8 cellular contexts compared by ENCODE assay signal in genomic region chr1:39230261-39231190, GRCh38. TPM values are rescaled to one million over a fixed set of nuclear protein-coding genes. Genes with fewer than 3 reads are reported as not detected.
DNase-seq lines count a peak whose midpoint lies in the region; ATAC-seq and TF ChIP-seq lines count a peak whose summit lies in the region.

No MANE protein-coding gene starts in this region.

- peak overlapping the region; percentile 10; the same call in 1 of the 2 replicates for H3K4me2 ChIP-seq in OCI-LY1 (ENCODE audit: low read length)

- in situ Hi-C loops in G401 (cut with HindIII; ENCODE audit: low sequenced_read_pairs) = no loop called here

- TF ChIP-seq CTCF in OCI-LY1 (IDR thresholded peaks at IDR 0.05; ENCODE audit: low read length) = no peak
- TF ChIP-seq CTCF in breast epithelium (IDR thresholded peaks at IDR 0.05) = no peak

- DNase-seq in CD1c-positive myeloid dendritic cell (ENCODE audit: extremely low spot score) (peak; percentile 90), breast epithelium (ENCODE audit: low spot score in 2 of 2) (peak in 1 of 2 donors; percentile 48), midbrain (lab: John Stamatoyannopoulos, UW) (peak; percentile 19), G401 (ENCODE audit: low spot score) (no peak), COR-L47 (lab: John Stamatoyannopoulos, UW) (no peak), NCI-H510A (lab: John Stamatoyannopoulos, UW) (no peak)

- ATAC-seq in GM21723 (IDR thresholded peaks at IDR 0.05; ENCODE audit: unreplicated experiment) = peak; percentile 90

- no peaks in the 10 kb centered on the region for H3K27me3 ChIP-seq in OCI-LY1 (ENCODE audit: insufficient read depth, low read length)
- H3K27me3 ChIP-seq in breast epithelium = no peaks in the 10 kb centered on the region

- H3K9me3 ChIP-seq in OCI-LY1 (ENCODE audit: low read length) (no peaks in the 10 kb centered on the region), breast epithelium (no peaks in the 10 kb centered on the region)

- peaks cover 5% of the 10 kb centered on the region; the same call in 1 of the 2 replicates for H3K79me2 ChIP-seq in OCI-LY1 (ENCODE audit: insufficient read depth, low read length)

- no peak for TF ChIP-seq POLR2A in breast epithelium (IDR thresholded peaks at IDR 0.05)

- H4K20me1 ChIP-seq in OCI-LY1 (ENCODE audit: insufficient read depth, low read length) = no peaks in the 10 kb centered on the region

- no peak overlapping the region for H2AFZ ChIP-seq in OCI-LY1 (ENCODE audit: low read length)

- H3K4me1 ChIP-seq in OCI-LY1 (ENCODE audit: insufficient read depth, low read length, severe bottlenecking) = peaks cover 26% of the 10 kb centered on the region
- H3K4me1 ChIP-seq in breast epithelium = peaks cover 0 to 11% of the 10 kb centered on the region in 2 donors

- peaks cover 20% of the 10 kb centered on the region; the same call in 1 of the 2 replicates for H3K36me3 ChIP-seq in OCI-LY1 (ENCODE audit: insufficient read depth, low read length)
- no peaks in the 10 kb centered on the region for H3K36me3 ChIP-seq in breast epithelium

- H3K4me3 ChIP-seq in OCI-LY1 (ENCODE audit: low read depth, low read length, poor library complexity, severe bottlenecking) (no peak overlapping the region), breast epithelium (no peak overlapping the region)

- H3F3A ChIP-seq in OCI-LY1 (ENCODE audit: insufficient read depth, low read length) = no peaks in the 10 kb centered on the region

- H3K9ac ChIP-seq in OCI-LY1 (ENCODE audit: low read length) = no peak overlapping the region; the same call in 1 of the 2 replicates

- H3K27ac ChIP-seq in OCI-LY1 (ENCODE audit: low read depth, low read length, poor library complexity, severe bottlenecking) = peak overlapping the region; percentile 39
- peak overlapping the region; percentile 27 to 76 for H3K27ac ChIP-seq in breast epithelium

- intact Hi-C loops in breast epithelium (cut with DNase I; ENCODE audit: low total_unique reads) = no loop called here

- no peaks in the 10 kb centered on the region for H3K9me2 ChIP-seq in OCI-LY1 (ENCODE audit: low read depth, low read length)

RNA-seq across cellular contexts. Expression of gene MACF1, which starts 26.0 kb away (rescaled TPM):
- total RNA-seq in breast epithelium = 100 to 1,000 TPM; 279 to 350 (median 325) TPM
- total RNA-seq in G401 (2014; rRNA removed; shearing (Covaris generic)) = 89.7 and 134 TPM in 2 replicates

Comparison
In these comparisons a context has a peak if more than half of its experiments do, and no peak if none do; other contexts are left out.
1. DNase-seq: peak in CD1c-positive myeloid dendritic cell (single experiment) and midbrain (single experiment); none in G401 (single experiment), COR-L47 (single experiment) and NCI-H510A (single experiment).